ENCODE assay signal across 8 cellular contexts in genomic region chr16:21507631-21508305, GRCh38.
DNase-seq lines count a peak whose midpoint lies in the region; ATAC-seq, FAIRE-seq and TF ChIP-seq lines count a peak whose summit lies in the region.
"Not testable (repeated sequence)": the region's sequence is repeated elsewhere in the genome, so short reads cannot be mapped to it uniquely, and the experiment has no call there.

No MANE protein-coding gene starts in this region.

- peak; percentile 17 for ATAC-seq in DND-41 (ENCODE audit: insufficient read depth, low read depth)

- DNase-seq in DND-41 (peak; percentile 61), glomerular visceral epithelial cell (ENCODE audit: extremely low spot score) (peak; percentile 74), mesenteric fat pad (ENCODE audit: low spot score) (peak; percentile 88), substantia nigra (lab: John Stamatoyannopoulos, UW) (peak in 2 of 49 donors; percentile 26 to 28)
- DNase-seq in OCI-LY7 (ENCODE audit: low spot score); astrocyte (ENCODE audit: low read depth): not testable (repeated sequence)
- peak; percentile 19 for DNase-seq in activated CD8-positive, alpha-beta memory T cell treated with anti-CD3 and anti-CD28 coated beads, Interleukin-2, amount 50 U/mL, for 4 hours

- H2AFZ ChIP-seq in DND-41 (ENCODE audit: low read depth, low read length); OCI-LY7 (ENCODE audit: low read length); astrocyte (ENCODE audit: low read depth, low read length): not testable (repeated sequence)

- peak overlapping the region; percentile 77 for H3K27ac Mint-ChIP-seq in astrocyte (ENCODE audit: unreplicated experiment)

- TF ChIP-seq CTCF in DND-41 (IDR thresholded peaks at IDR 0.05; ENCODE audit: borderline replicate concordance, extremely low read depth, low read length, poor library complexity, severe bottlenecking); OCI-LY7 (conservative IDR thresholded peaks at IDR 0.05; ENCODE audit: low read length); astrocyte (IDR thresholded peaks at IDR 0.05; ENCODE audit: insufficient read depth, low read depth, low read length): not testable (repeated sequence)

- H3K4me1 Mint-ChIP-seq in astrocyte (ENCODE audit: low read depth, unreplicated experiment), result peaks cover 45% of the 10 kb centered on the region

- peaks cover 70% of the 10 kb centered on the region for H4K20me1 ChIP-seq in DND-41 (ENCODE audit: insufficient read depth, low read length)
- peaks cover 17% of the 10 kb centered on the region for H4K20me1 ChIP-seq in OCI-LY7 (ENCODE audit: insufficient read depth, low read length)
- H4K20me1 ChIP-seq in astrocyte (ENCODE audit: insufficient read depth, low read length), result peaks cover 82% of the 10 kb centered on the region

- H3K4me3 ChIP-seq in DND-41 (ENCODE audit: low read depth in 1 of 2, low read length in 2 of 2) (peak overlapping the region in 1 of 2 experiments; percentile 51; a peak in 2 of 4 replicates), OCI-LY7 (ENCODE audit: low read depth, low read length, poor library complexity, severe bottlenecking) (peak overlapping the region; percentile 67)
- not testable (repeated sequence) for H3K4me3 ChIP-seq in astrocyte (ENCODE audit: insufficient read depth, low read depth, low read length); rectal smooth muscle tissue (ENCODE audit: low read length)

- CTCF ChIA-PET in OCI-LY7 (lab: Charles Lee; ENCODE audit: unreplicated experiment), result not testable (repeated sequence)

- POLR2A ChIA-PET in OCI-LY7 (lab: Charles Lee), result not testable (repeated sequence)

- H3K4me2 ChIP-seq in DND-41 (ENCODE audit: insufficient read depth, low read length) (peak overlapping the region; percentile 67), OCI-LY7 (ENCODE audit: low read length) (peak overlapping the region; percentile 90)
- not testable (repeated sequence) for H3K4me2 ChIP-seq in astrocyte (ENCODE audit: low read length)

- H3K4me1 ChIP-seq in DND-41 (ENCODE audit: insufficient read depth, low read length) (peaks cover 66% of the 10 kb centered on the region), OCI-LY7 (ENCODE audit: insufficient read depth, low read length, poor library complexity, severe bottlenecking) (peaks cover 91% of the 10 kb centered on the region), astrocyte (ENCODE audit: insufficient read depth, low read length) (peaks cover 12% of the 10 kb centered on the region), rectal smooth muscle tissue (ENCODE audit: control insufficient read depth, insufficient read depth, low read length) (peaks cover 29% of the 10 kb centered on the region)

- intact Hi-C loops in OCI-LY7 (cut with micrococcal nuclease; ENCODE audit: unreplicated experiment), result not testable (repeated sequence)

- H3K9ac ChIP-seq in DND-41 (ENCODE audit: low read depth, low read length), result peak overlapping the region; percentile 49
- H3K9ac ChIP-seq in astrocyte (ENCODE audit: low read length); rectal smooth muscle tissue (ENCODE audit: low read length): not testable (repeated sequence)

- H3K27me3 Mint-ChIP-seq in astrocyte (ENCODE audit: low read depth, unreplicated experiment), result not testable (repeated sequence)

- not testable (repeated sequence) for H3K9me2 ChIP-seq in OCI-LY7 (ENCODE audit: insufficient read depth, low read length)

- H3K36me3 ChIP-seq in DND-41 (ENCODE audit: insufficient read depth, low read length) (peaks cover 44% of the 10 kb centered on the region), OCI-LY7 (ENCODE audit: insufficient read depth, low read length) (peaks cover 60% of the 10 kb centered on the region)
- H3K36me3 ChIP-seq in astrocyte (ENCODE audit: insufficient read depth, low read length); rectal smooth muscle tissue (ENCODE audit: control insufficient read depth, insufficient read depth, low read length): not testable (repeated sequence)

- FAIRE-seq in astrocyte (lab: Jason Lieb, UNC), result not testable (repeated sequence)

- H3K4me3 Mint-ChIP-seq in astrocyte (ENCODE audit: unreplicated experiment), result not testable (repeated sequence)

- H3K9me3 ChIP-seq in DND-41 (ENCODE audit: insufficient read depth, low read length, severe bottlenecking); OCI-LY7 (ENCODE audit: low read length); astrocyte (ENCODE audit: insufficient read depth, low read depth, low read length): not testable (repeated sequence)

- H3K27me3 ChIP-seq in DND-41 (ENCODE audit: insufficient read depth, low read length, poor library complexity); astrocyte (ENCODE audit: insufficient read depth, low read length); rectal smooth muscle tissue (ENCODE audit: control insufficient read depth, insufficient read depth, low read length): not testable (repeated sequence)

- H3K27ac ChIP-seq in DND-41 (ENCODE audit: low read length) (peak overlapping the region; percentile 84), OCI-LY7 (ENCODE audit: low read depth, low read length, poor library complexity, severe bottlenecking) (peak overlapping the region; percentile 93), rectal smooth muscle tissue (ENCODE audit: low read depth, low read length) (peak overlapping the region; percentile 46), substantia nigra (ENCODE audit: low read depth, low read length, poor library complexity, severe bottlenecking) (peak overlapping the region; percentile 51)
- not testable (repeated sequence) for H3K27ac ChIP-seq in astrocyte (ENCODE audit: low read depth, low read length)

- H3K79me2 ChIP-seq in DND-41 (ENCODE audit: insufficient read depth, low read length) (peaks cover 98% of the 10 kb centered on the region), OCI-LY7 (ENCODE audit: insufficient read depth, low read depth, low read length) (peaks cover 94% of the 10 kb centered on the region), astrocyte (ENCODE audit: insufficient read depth, low read length) (peaks cover 92% of the 10 kb centered on the region)

- BruUV-seq in OCI-LY7 (replicated peaks; lab: Mats Ljungman, UMichigan), result not testable (repeated sequence)

- H3K36me3 Mint-ChIP-seq in astrocyte (ENCODE audit: low read depth, unreplicated experiment), result peaks cover 14% of the 10 kb centered on the region

- not testable (repeated sequence) for H3K9me3 Mint-ChIP-seq in astrocyte (ENCODE audit: unreplicated experiment)
